ENCODE assay signal across 17 cellular contexts in genomic region chr7:155963356-155963755, GRCh38.
"Had no signal": no experiment of that assay in that cellular context is flagged by ENCODE, and none has a peak within 500 bp of the region (broad histone marks: within the 10 kb centered on the region; RNA-seq: fewer than 3 reads in every experiment).

No MANE protein-coding gene starts in this region.

- H3K4me1 ChIP-seq: thyroid gland had no signal

- H3K9me3 ChIP-seq: neutrophil, thyroid gland, upper lobe of left lung had no signal

- H3K36me3 ChIP-seq: neutrophil, thyroid gland, upper lobe of left lung had no signal

- DNase-seq: activated CD4-positive, alpha-beta T cell treated with anti-CD3 and anti-CD28 coated beads for 4 hours; activated CD4-positive, alpha-beta T cell treated with anti-CD3 and anti-CD28 coated beads, Interleukin-2, amount 50 U/mL, for 48 hours; activated CD4-positive, CD25-positive, alpha-beta regulatory T cell; anterior cingulate cortex; effector memory CD8-positive, alpha-beta T cell; hippocampal formation; kidney; stimulated activated CD4-positive, alpha-beta T cell treated with anti-CD3 and anti-CD28 coated beads, Interleukin-1b, Interleukin-23, amount 100 ng/mL, for 48 hours; stimulated activated CD4-positive, alpha-beta T cell treated with anti-CD3 and anti-CD28 coated beads, Interleukin-4, amount 100 ng/mL, for 4 hours; stimulated activated CD8-positive, alpha-beta memory T cell treated with anti-CD3 and anti-CD28 coated beads, Interleukin-4, amount 100 ng/mL, for 48 hours; stimulated activated naive CD8-positive, alpha-beta T cell treated with anti-CD3 and anti-CD28 coated beads, Interleukin-15, amount 100 ng/mL, for 72 hours; thyroid gland; upper lobe of left lung had no signal

- H3K27ac ChIP-seq: neutrophil, thyroid gland, upper lobe of left lung had no signal

- H3K27me3 ChIP-seq: neutrophil, thyroid gland, upper lobe of left lung had no signal

- H3K4me3 ChIP-seq: smooth muscle cell, thyroid gland, upper lobe of left lung had no signal

- H3K4me2 ChIP-seq: smooth muscle cell had no signal

- ATAC-seq: effector memory CD8-positive, alpha-beta T cell; natural killer cell treated with Interleukin-12 subunit alpha and Interleukin-12 subunit beta and Interleukin-15 and Interleukin-18, amount 100 ng/mL, for 72 hours; stimulated activated memory B cell treated with anti-CD40 and anti-IgM and Interleukin-4, amounts not matched to agents 10 μg/mL and 1 μg/mL and 100 μg/mL, for 72 hours; stimulated activated naive CD8-positive, alpha-beta T cell treated with anti-CD3 and anti-CD28 coated beads, Interleukin-15, amount 100 ng/mL, for 72 hours had no signal
